ENCODE assay signal across 8 cellular contexts in genomic region chr6:166556871-166557322, GRCh38. TPM values are rescaled to one million over a fixed set of nuclear protein-coding genes. Genes with fewer than 3 reads are reported as not detected.
DNase-seq lines count a peak whose midpoint lies in the region; ATAC-seq and TF ChIP-seq lines count a peak whose summit lies in the region.

No MANE protein-coding gene starts in this region.

- peak overlapping the region in 1 of 3 experiments; percentile 17 for H3K4me3 ChIP-seq in mammary epithelial cell (replicated peaks in 1 of 3; ENCODE audit: insufficient read depth in 1 of 3, low read depth in 2 of 3, low read length in 3 of 3)

- WGBS in mammary epithelial cell (ENCODE audit: low coverage, missing lambda C conversion rate): 3% methylated on average over 14 of the region's 16 CpGs

- peak in 1 of 2 donors; percentile 2 for TF ChIP-seq CTCF in mammary epithelial cell (conservative IDR thresholded peaks at IDR 0.05 in 1 of 2, IDR thresholded peaks at IDR 0.05 in 1 of 2; ENCODE audit: extremely low read depth in 1 of 2, insufficient read depth in 1 of 2, low read depth in 1 of 2, low read length in 2 of 2)

- no peaks in the 10 kb centered on the region for H3K9me3 ChIP-seq in mammary epithelial cell (replicated peaks; ENCODE audit: insufficient read depth, low read length)

- H4K20me1 ChIP-seq in mammary epithelial cell (ENCODE audit: insufficient read depth, low read length): no peaks in the 10 kb centered on the region

- in situ Hi-C loops in mammary epithelial cell (cut with MboI; ENCODE audit: low sequenced_read_pairs in 2 of 2): no loop called here

- H3K27ac ChIP-seq in mammary epithelial cell (ENCODE audit: insufficient read depth, low read depth, low read length): peak overlapping the region; percentile 83

- peak overlapping the region; percentile 45 for H2AFZ ChIP-seq in mammary epithelial cell (ENCODE audit: low read depth, low read length)

- no peaks in the 10 kb centered on the region for H3K36me3 ChIP-seq in mammary epithelial cell (ENCODE audit: insufficient read depth, low read length)

- H3K27me3 ChIP-seq in mammary epithelial cell (ENCODE audit: insufficient read depth, low read length): no peaks in the 10 kb centered on the region

- DNase-seq in DMS53 (lab: John Stamatoyannopoulos, UW) (peak; percentile 94), NCI-H1105 (lab: John Stamatoyannopoulos, UW) (peak; percentile 84), mammary epithelial cell (peak; percentile 99), kidney glomerular epithelial cell (lab: John Stamatoyannopoulos, UW) (peak; percentile 71), superior temporal gyrus (ENCODE audit: extremely low spot score) (peak; percentile 93)
- no peak for DNase-seq in NK-92 treated with Interleukin-12 subunit alpha and Interleukin-12 subunit beta, amount 100 ng/mL, for 24 hours (lab: John Stamatoyannopoulos, UW)

- dilution Hi-C loops in mammary epithelial cell (cut with HindIII; ENCODE audit: low sequenced_read_pairs): no loop called here

- H3K79me2 ChIP-seq in mammary epithelial cell (ENCODE audit: insufficient read depth, low read length): peaks cover 9% of the 10 kb centered on the region

- peak overlapping the region; percentile 54 for H3K4me2 ChIP-seq in mammary epithelial cell (ENCODE audit: insufficient read depth, low read depth, low read length)

- ATAC-seq in HG03565 (IDR thresholded peaks at IDR 0.05; ENCODE audit: unreplicated experiment) (no peak), HG02840 (IDR thresholded peaks at IDR 0.05; ENCODE audit: low FRiP score, unreplicated experiment) (no peak)

- H3K9ac ChIP-seq in mammary epithelial cell (ENCODE audit: insufficient read depth, low read length): peak overlapping the region; percentile 83

- H3K4me1 ChIP-seq in mammary epithelial cell (ENCODE audit: insufficient read depth, low read length): peaks cover 57% of the 10 kb centered on the region

- intact Hi-C loops in mammary epithelial cell (cut with micrococcal nuclease): loop anchor here (1.0 to 2.0 kb wide), 4 partner anchors 10 to 70 kb away; partner anchors contain the start of gene RPS6KA2

- CTCF ChIA-PET in mammary epithelial cell (lab: Charles Lee; ENCODE audit: low non-redundant PET): interaction anchor here (0.6 kb wide), 1 partner anchor 27 kb away, joined by 5 read pairs; no protein-coding TSS in a partner anchor

- BruUV-seq in mammary epithelial cell (replicated peaks; lab: Mats Ljungman, UMichigan): no TSS peak

RNA-seq across cellular contexts. Expression of gene RAMACL, which starts 29.6 kb away (rescaled TPM):
- total RNA-seq in mammary epithelial cell: 1 to 10 TPM in 1 of 2 donors, under 1 TPM in 1; 0.83 to 3.7 TPM
- polyA plus RNA-seq in mammary epithelial cell: 0.15 TPM
- polyA minus RNA-seq in mammary epithelial cell: not detected
